Comparison of ENCODE assay signal across 9 cellular contexts in genomic region chr10:80187465-80188409, GRCh38. TPM values are rescaled to one million over a fixed set of nuclear protein-coding genes. Genes with fewer than 3 reads are reported as not detected.
DNase-seq lines count a peak whose midpoint lies in the region; ATAC-seq and TF ChIP-seq lines count a peak whose summit lies in the region.
"Had no signal": no experiment of that assay in that cellular context is flagged by ENCODE, and none has a peak within 500 bp of the region (broad histone marks: within the 10 kb centered on the region; RNA-seq: fewer than 3 reads in every experiment).

No MANE protein-coding gene starts in this region.

- H3K4me3 ChIP-seq in GM12875 (ENCODE audit: low read depth, low read length) = peak overlapping the region; percentile 17
- peak overlapping the region; percentile 54 for H3K4me3 ChIP-seq in Loucy (ENCODE audit: low read length, poor library complexity, severe bottlenecking)
- no peak overlapping the region for H3K4me3 ChIP-seq in foreskin fibroblast (ENCODE audit: low read depth in 1 of 2, low read length in 2 of 2)

- H3K79me2 ChIP-seq in Loucy (ENCODE audit: insufficient read depth, low read length) = peaks cover 85% of the 10 kb centered on the region

- peaks cover 38% of the 10 kb centered on the region for H3K4me1 ChIP-seq in Loucy (ENCODE audit: insufficient read depth, low read length, poor library complexity, severe bottlenecking)

- H4K20me1 ChIP-seq in Loucy (ENCODE audit: insufficient read depth, low read length, poor library complexity, severe bottlenecking) = no peaks in the 10 kb centered on the region

- peak overlapping the region; percentile 58; the same call in 1 of the 2 replicates for H2AFZ ChIP-seq in Loucy (ENCODE audit: low read length)

- H3K9ac ChIP-seq in Loucy (ENCODE audit: low read depth, low read length, poor library complexity, severe bottlenecking) = peak overlapping the region; percentile 50

- peak; percentile 91 for ATAC-seq in GM21717 (IDR thresholded peaks at IDR 0.05; ENCODE audit: unreplicated experiment)

- no peaks in the 10 kb centered on the region for H3K9me3 ChIP-seq in Loucy (ENCODE audit: insufficient read depth, low read depth, low read length)

- TF ChIP-seq CTCF in GM12875 (IDR thresholded peaks at IDR 0.05; ENCODE audit: borderline replicate concordance, insufficient read depth, low read depth, low read length) (no peak), Loucy (conservative IDR thresholded peaks at IDR 0.05; ENCODE audit: low read length) (no peak), foreskin fibroblast (IDR thresholded peaks at IDR 0.05; ENCODE audit: low read depth, low read length) (no peak)

- H3K4me2 ChIP-seq in Loucy (ENCODE audit: low read depth, low read length, poor library complexity, severe bottlenecking) = peak overlapping the region; percentile 70

- intact Hi-C loops in activated CD4-positive, alpha-beta T cell treated with anti-CD3 and anti-CD28 coated beads, Interleukin-2, amount 10 ng/mL, durations not matched to agents 24 days and 14 days (cut with micrococcal nuclease) = loop anchor here (1.0 to 5.0 kb wide), 4 partner anchors 9 to 110 kb away; partner anchors contain the start of gene TMEM254

- peak overlapping the region; percentile 89 for H3K27ac Mint-ChIP-seq in activated CD4-positive, alpha-beta T cell treated with anti-CD3 and anti-CD28 coated beads, Interleukin-2, amount 10 ng/mL, durations not matched to agents 24 days and 14 days

- H3K27me3 Mint-ChIP-seq in activated CD4-positive, alpha-beta T cell treated with anti-CD3 and anti-CD28 coated beads, Interleukin-2, amount 10 ng/mL, durations not matched to agents 24 days and 14 days = no peaks in the 10 kb centered on the region

- no peaks in the 10 kb centered on the region for H3K9me2 ChIP-seq in Loucy (replicated peaks; ENCODE audit: low read depth, low read length)

- H3K36me3 Mint-ChIP-seq in activated CD4-positive, alpha-beta T cell treated with anti-CD3 and anti-CD28 coated beads, Interleukin-2, amount 10 ng/mL, durations not matched to agents 24 days and 14 days (ENCODE audit: low read depth) = peaks cover 22% of the 10 kb centered on the region

- peak overlapping the region; percentile 76 for H3K4me3 Mint-ChIP-seq in activated CD4-positive, alpha-beta T cell treated with anti-CD3 and anti-CD28 coated beads, Interleukin-2, amount 10 ng/mL, durations not matched to agents 24 days and 14 days

- no peaks in the 10 kb centered on the region for H3K9me3 Mint-ChIP-seq in activated CD4-positive, alpha-beta T cell treated with anti-CD3 and anti-CD28 coated beads, Interleukin-2, amount 10 ng/mL, durations not matched to agents 24 days and 14 days

- no peaks in the 10 kb centered on the region for H3F3A ChIP-seq in Loucy (ENCODE audit: low read depth)

- H3K4me1 Mint-ChIP-seq in activated CD4-positive, alpha-beta T cell treated with anti-CD3 and anti-CD28 coated beads, Interleukin-2, amount 10 ng/mL, durations not matched to agents 24 days and 14 days = peaks cover 71% of the 10 kb centered on the region

- H3K27me3 ChIP-seq in Loucy (ENCODE audit: insufficient read depth, low read length, poor library complexity, severe bottlenecking) = no peaks in the 10 kb centered on the region

- peak; percentile 94 for DNase-seq in activated CD4-positive, alpha-beta T cell treated with anti-CD3 and anti-CD28 coated beads, Interleukin-2, amount 10 ng/mL, durations not matched to agents 24 days and 14 days
- DNase-seq in germinal center (ENCODE audit: low spot score) = peak; percentile 89
- DNase-seq in stimulated activated CD4-positive, alpha-beta T cell treated with anti-CD3 and anti-CD28 coated beads, Interleukin-2, amount 100 ng/mL, for 48 hours = peak; percentile 41 to 48
- DNase-seq in foreskin fibroblast = no peak
- DNase-seq in NCI-H1092 (lab: John Stamatoyannopoulos, UW) = no peak

- H3K36me3 ChIP-seq in Loucy (ENCODE audit: insufficient read depth, low read length) = no peaks in the 10 kb centered on the region; the same call in 1 of the 2 replicates

RNA-seq across cellular contexts. Expression of gene ANXA11, which starts 17.6 kb away (rescaled TPM):
- 223 and 232 TPM in 2 replicates for total RNA-seq in activated CD4-positive, alpha-beta T cell treated with anti-CD3 and anti-CD28 coated beads, Interleukin-2, amount 10 ng/mL, durations not matched to agents 24 days and 14 days

RNA-seq across cellular contexts. Expression of gene PLAC9, which starts 55.2 kb away (rescaled TPM):
- total RNA-seq in activated CD4-positive, alpha-beta T cell treated with anti-CD3 and anti-CD28 coated beads, Interleukin-2, amount 10 ng/mL, durations not matched to agents 24 days and 14 days = not detected in 2 replicates
- total RNA-seq: LHCN-M2 had no signal

Comparison
In these comparisons a context has a peak if more than half of its experiments do, and no peak if none do; other contexts are left out.
1. H3K4me3 ChIP-seq: peak in GM12875 (single experiment) and Loucy (single experiment); none in foreskin fibroblast (0 of 2).
2. DNase-seq: peak in activated CD4-positive, alpha-beta T cell treated with anti-CD3 and anti-CD28 coated beads, Interleukin-2, amount 10 ng/mL, durations not matched to agents 24 days and 14 days (single experiment), germinal center (single experiment) and stimulated activated CD4-positive, alpha-beta T cell treated with anti-CD3 and anti-CD28 coated beads, Interleukin-2, amount 100 ng/mL, for 48 hours (2 of 2); none in foreskin fibroblast (0 of 2) and NCI-H1092 (single experiment).